In genomic region chr17:73826872-73827228, GRCh38 we compare ENCODE assay signal across 1 cellular context.
TF ChIP-seq lines count a peak whose summit lies in the region.

No MANE protein-coding gene starts in this region.

TF ChIP-seq in H1, 55 proteins besides CTCF, POLR2A, EP300 and RAD21:
- TF ChIP-seq HDAC2 (IDR thresholded peaks at IDR 0.05; ENCODE audit: borderline replicate concordance in 1 of 2, low read depth in 2 of 2, low read length in 2 of 2) (no peak), MAFK (IDR thresholded peaks at IDR 0.05; ENCODE audit: low read depth, low read length) (no peak), SAP30 (IDR thresholded peaks at IDR 0.05; ENCODE audit: insufficient read depth, insufficient replicate concordance, low read length) (no peak), SIRT6 (IDR thresholded peaks at IDR 0.05; ENCODE audit: low read length) (no peak), SP4 (IDR thresholded peaks at IDR 0.05; ENCODE audit: low read length) (no peak), TCF12 (IDR thresholded peaks at IDR 0.05; ENCODE audit: low read depth, low read length) (no peak), BRCA1 (IDR thresholded peaks at IDR 0.05; ENCODE audit: low read depth, low read length) (no peak), PHF8 (conservative IDR thresholded peaks at IDR 0.05; ENCODE audit: low read depth, low read length) (no peak), TEAD4 (IDR thresholded peaks at IDR 0.05; ENCODE audit: low read depth, low read length) (no peak), TAF7 (optimal IDR thresholded peaks at IDR 0.05; ENCODE audit: borderline replicate concordance, low read depth, low read length) (no peak)
